In genomic region chr9:35073276-35073607, GRCh38 we compare ENCODE assay signal across 1 cellular context.
TF ChIP-seq lines count a peak whose summit lies in the region.

No MANE protein-coding gene starts in this region.

TF ChIP-seq in IMR-90, 13 proteins besides CTCF, POLR2A, EP300 and RAD21:
- TF ChIP-seq RCOR1 (IDR thresholded peaks at IDR 0.05; ENCODE audit: insufficient replicate concordance, low read length) (no peak), MXI1 (IDR thresholded peaks at IDR 0.05; ENCODE audit: borderline replicate concordance, low read depth, low read length) (no peak), BHLHE40 (IDR thresholded peaks at IDR 0.05; ENCODE audit: low read depth, low read length) (no peak), MAFK (IDR thresholded peaks at IDR 0.05; ENCODE audit: low read depth, low read length) (no peak), SMC3 (IDR thresholded peaks at IDR 0.05; ENCODE audit: low read depth, low read length) (no peak)
